8 cellular contexts compared by ENCODE assay signal in genomic region chr1:207404849-207405525, GRCh38. TPM values are rescaled to one million over a fixed set of nuclear protein-coding genes. Genes with fewer than 3 reads are reported as not detected.
A peak's percentile ranks its signal among the peaks of the same experiment; 100 is the strongest.
DNase-seq lines count a peak whose midpoint lies in the region; ATAC-seq and TF ChIP-seq lines count a peak whose summit lies in the region.

No MANE protein-coding gene starts in this region.

- no peak overlapping the region for H3K4me3 ChIP-seq in CD8-positive, alpha-beta T cell (ENCODE audit: low read depth, low read length)
- no peak overlapping the region for H3K4me3 ChIP-seq in SU-DHL-6 (ENCODE audit: insufficient read depth, low read length, poor library complexity, severe bottlenecking)
- H3K4me3 ChIP-seq in neural progenitor cell, result no peak overlapping the region

- no peaks in the 10 kb centered on the region for H3K27me3 ChIP-seq in CD8-positive, alpha-beta T cell (ENCODE audit: insufficient read depth, low read length)
- no peaks in the 10 kb centered on the region for H3K27me3 ChIP-seq in SU-DHL-6 (ENCODE audit: low read length)
- H3K27me3 ChIP-seq in neural progenitor cell, result no peaks in the 10 kb centered on the region

- H3K9me2 ChIP-seq in SU-DHL-6 (replicated peaks; ENCODE audit: insufficient read depth, low read length), result no peaks in the 10 kb centered on the region

- H3K4me2 ChIP-seq in SU-DHL-6 (ENCODE audit: low read depth, low read length, poor library complexity, severe bottlenecking) (no peak overlapping the region), neural progenitor cell (no peak overlapping the region)

- H3F3A ChIP-seq in SU-DHL-6 (ENCODE audit: insufficient read depth) (no peaks in the 10 kb centered on the region), neural progenitor cell (ENCODE audit: low read depth) (no peaks in the 10 kb centered on the region)

- CTCF ChIA-PET in CD8-positive, alpha-beta T cell (lab: Charles Lee), result interaction anchor here (0.5 to 5.8 kb wide), 35 partner anchors 8 to 356 kb away, joined by 3 to 115 read pairs (median 4); partner anchors contain the start of genes C4BPB, CD55, CR1 and CR2

- no peaks in the 10 kb centered on the region for H3K9me3 ChIP-seq in CD8-positive, alpha-beta T cell (ENCODE audit: low read length)
- H3K9me3 ChIP-seq in SU-DHL-6 (ENCODE audit: insufficient read depth, low read length) (no peaks in the 10 kb centered on the region), neural progenitor cell (ENCODE audit: low read depth) (no peaks in the 10 kb centered on the region)

- no peak overlapping the region for H3K27ac Mint-ChIP-seq in CD8-positive, alpha-beta T cell
- no peak overlapping the region for H3K27ac Mint-ChIP-seq in neural progenitor cell

- H3K9ac ChIP-seq in SU-DHL-6 (ENCODE audit: low read length) (no peak overlapping the region), neural progenitor cell (no peak overlapping the region)

- no peak overlapping the region for H3K4me3 Mint-ChIP-seq in CD8-positive, alpha-beta T cell
- no peak overlapping the region for H3K4me3 Mint-ChIP-seq in neural progenitor cell

- H4K20me1 ChIP-seq in SU-DHL-6 (ENCODE audit: low read depth, low read length) (no peaks in the 10 kb centered on the region), neural progenitor cell (ENCODE audit: low read depth) (no peaks in the 10 kb centered on the region)

- peaks cover 3% of the 10 kb centered on the region for H3K4me1 Mint-ChIP-seq in CD8-positive, alpha-beta T cell (ENCODE audit: low read depth)
- H3K4me1 Mint-ChIP-seq in neural progenitor cell, result no peaks in the 10 kb centered on the region

- DNase-seq in CD8-positive, alpha-beta T cell, result no peak
- DNase-seq in NCI-H1436 treated with DMSO at 0.1 percent for 48 hours (lab: John Stamatoyannopoulos, UW) (peak; percentile 41), fibroblast of peridontal ligament (ENCODE audit: extremely low read depth) (peak; percentile 83), neural progenitor cell (ENCODE audit: low spot score) (peak; percentile 70)
- DNase-seq in stimulated activated CD4-positive, alpha-beta T cell treated with anti-CD3 and anti-CD28 coated beads, Interleukin-4, amount 100 ng/mL, for 4 hours, result no peak

- no peaks in the 10 kb centered on the region for H3K36me3 Mint-ChIP-seq in CD8-positive, alpha-beta T cell
- H3K36me3 Mint-ChIP-seq in neural progenitor cell, result no peaks in the 10 kb centered on the region

- intact Hi-C loops in CD8-positive, alpha-beta T cell (cut with DNase I, micrococcal nuclease), result loop anchor here (1.0 to 10.0 kb wide), 5 partner anchors 84 to 321 kb away; partner anchors contain the start of gene CD55 (in 1 of the 2)

- peaks cover 5% of the 10 kb centered on the region for H3K27me3 Mint-ChIP-seq in CD8-positive, alpha-beta T cell (ENCODE audit: low read depth)
- peaks cover 6% of the 10 kb centered on the region for H3K27me3 Mint-ChIP-seq in neural progenitor cell (ENCODE audit: insufficient read depth, low read depth)

- H3K79me2 ChIP-seq in SU-DHL-6 (ENCODE audit: insufficient read depth, low read length) (no peaks in the 10 kb centered on the region), neural progenitor cell (ENCODE audit: low read depth) (no peaks in the 10 kb centered on the region)

- H2AFZ ChIP-seq in SU-DHL-6 (ENCODE audit: low read depth, low read length, severe bottlenecking) (no peak overlapping the region), neural progenitor cell (replicated peaks) (no peak overlapping the region)

- H3K36me3 ChIP-seq in CD8-positive, alpha-beta T cell (ENCODE audit: insufficient read depth, low read length), result no peaks in the 10 kb centered on the region
- no peaks in the 10 kb centered on the region for H3K36me3 ChIP-seq in SU-DHL-6 (ENCODE audit: low read length)
- no peaks in the 10 kb centered on the region for H3K36me3 ChIP-seq in neural progenitor cell

- POLR2A ChIA-PET in CD8-positive, alpha-beta T cell (lab: Charles Lee), result interaction anchor here (1.0 to 2.3 kb wide), 4 partner anchors 8 to 223 kb away, joined by 3 to 13 read pairs (median 4); partner anchors contain the start of gene CD55

- no peak overlapping the region for H3K27ac ChIP-seq in CD8-positive, alpha-beta T cell (ENCODE audit: low read depth, low read length)
- H3K27ac ChIP-seq in SU-DHL-6 (ENCODE audit: low read depth, low read length) (no peak overlapping the region), neural progenitor cell (no peak overlapping the region)

- H3K4me1 ChIP-seq in CD8-positive, alpha-beta T cell (ENCODE audit: insufficient read depth, low read length), result no peaks in the 10 kb centered on the region
- H3K4me1 ChIP-seq in neural progenitor cell, result no peaks in the 10 kb centered on the region

- H3K9me3 Mint-ChIP-seq in CD8-positive, alpha-beta T cell, result no peaks in the 10 kb centered on the region
- H3K9me3 Mint-ChIP-seq in neural progenitor cell, result no peaks in the 10 kb centered on the region

- TF ChIP-seq CTCF in CD8-positive, alpha-beta T cell (IDR thresholded peaks at IDR 0.05), result peak; percentile 91
- TF ChIP-seq CTCF in SU-DHL-6 (IDR thresholded peaks at IDR 0.05; ENCODE audit: insufficient read depth, low read length, poor library complexity, severe bottlenecking), result peak; percentile 54
- TF ChIP-seq CTCF in neural progenitor cell (IDR thresholded peaks at IDR 0.05), result peak; percentile 89

- ATAC-seq in CD8-positive, alpha-beta T cell, result peak; percentile 71
- ATAC-seq in GM21619 (IDR thresholded peaks at IDR 0.05; ENCODE audit: unreplicated experiment), result peak; percentile 59
- ATAC-seq in HG02973 (IDR thresholded peaks at IDR 0.05; ENCODE audit: unreplicated experiment), result no peak

RNA-seq across cellular contexts. Expression of gene CR2, which starts 49.1 kb away (rescaled TPM):
- total RNA-seq in CD8-positive, alpha-beta T cell, result 1 to 10 TPM; 5.2 to 5.7 TPM
- 0.15 TPM in 1 of 2 replicates, not detected in the other for total RNA-seq in neural progenitor cell (ENCODE audit: low replicate concordance)

Comparison
In these comparisons a context has a peak if more than half of its experiments do, and no peak if none do; other contexts are left out.
1. DNase-seq: peak in NCI-H1436 treated with DMSO at 0.1 percent for 48 hours (single experiment), fibroblast of peridontal ligament (single experiment) and neural progenitor cell (single experiment); none in CD8-positive, alpha-beta T cell (0 of 7) and stimulated activated CD4-positive, alpha-beta T cell treated with anti-CD3 and anti-CD28 coated beads, Interleukin-4, amount 100 ng/mL, for 4 hours (0 of 2).
2. Peak in every context shown above with its lines, with median percentiles within 50 percentile points of each other: CTCF ChIP-seq.